ENCODE assay signal across 14 cellular contexts in the genomic region with DNA sequence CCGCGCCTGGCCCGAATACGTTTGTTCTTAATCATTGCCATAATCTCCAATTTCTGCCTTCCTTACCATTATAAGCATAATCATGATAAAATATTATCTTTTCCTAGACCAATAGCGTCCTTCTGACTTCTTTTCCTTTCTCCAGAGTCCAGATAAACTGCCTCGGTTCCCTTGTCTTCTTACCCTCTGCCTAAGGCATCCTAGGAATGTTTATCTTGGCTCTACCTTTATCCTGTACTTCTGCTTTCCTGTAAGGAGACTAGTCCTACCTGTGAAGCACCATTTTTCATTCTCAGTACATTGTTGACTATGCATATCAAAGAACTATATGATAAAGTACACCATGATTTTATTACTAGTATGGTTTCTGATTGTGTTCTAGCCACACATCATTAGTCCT. TPM values are rescaled to one million over a fixed set of nuclear protein-coding genes. Genes with fewer than 3 reads are reported as not detected.
DNase-seq lines count a peak whose midpoint lies in the region; ATAC-seq, FAIRE-seq and TF ChIP-seq lines count a peak whose summit lies in the region.
"Not testable (repeated sequence)": the region's sequence is repeated elsewhere in the genome, so short reads cannot be mapped to it uniquely, and the experiment has no call there.
"Had no signal": no experiment of that assay in that cellular context is flagged by ENCODE, and none has a peak within 500 bp of the region (broad histone marks: within the 10 kb centered on the region; RNA-seq: fewer than 3 reads in every experiment).

No MANE protein-coding gene starts in this region.

- H4K8ac ChIP-seq in H1 (ENCODE audit: extremely low read depth, insufficient read depth, low read length): not testable (repeated sequence)

- not testable (repeated sequence) for H3K79me1 ChIP-seq in H1 (ENCODE audit: low read depth, low read length)

- H3K4me3 ChIP-seq in H1 (ENCODE audit: extremely low read depth in 1 of 4, insufficient read depth in 2 of 4, low read depth in 3 of 4, low read length in 4 of 4); left lung: not testable (repeated sequence)

- ATAC-seq in left lung: peak; percentile 86

- not testable (repeated sequence) for H2BK12ac ChIP-seq in H1 (ENCODE audit: low read depth, low read length)

- not testable (repeated sequence) for H3K4me2 ChIP-seq in H1 (ENCODE audit: insufficient read depth in 1 of 2, low read depth in 2 of 2, low read length in 2 of 2)

- peak; percentile 76 for DNase-seq in Caki2 (ENCODE audit: low read depth)
- not testable (repeated sequence) for DNase-seq in GM12891 (ENCODE audit: insufficient read length, low spot score); activated CD4-positive, alpha-beta T cell treated with anti-CD3 and anti-CD28 coated beads, Interleukin-2, amount 10 ng/mL, durations not matched to agents 7 days and 5 days; H1 (ENCODE audit: low read depth in 1 of 2, low spot score in 2 of 2); left lung; progenitor cell of endocrine pancreas (ENCODE audit: low spot score, unreplicated experiment); urothelium cell line (ENCODE audit: low spot score)

- POLR2A ChIA-PET in activated CD4-positive, alpha-beta T cell treated with anti-CD3 and anti-CD28 coated beads, Interleukin-2, amount 10 ng/mL, durations not matched to agents 7 days and 5 days (lab: Charles Lee); H1 (lab: Charles Lee; ENCODE audit: partially characterized antibody): not testable (repeated sequence)

- H3K4me1 Mint-ChIP-seq in activated CD4-positive, alpha-beta T cell treated with anti-CD3 and anti-CD28 coated beads, Interleukin-2, amount 10 ng/mL, durations not matched to agents 7 days and 5 days; progenitor cell of endocrine pancreas (ENCODE audit: low read depth): not testable (repeated sequence)

- H3K36me3 Mint-ChIP-seq in activated CD4-positive, alpha-beta T cell treated with anti-CD3 and anti-CD28 coated beads, Interleukin-2, amount 10 ng/mL, durations not matched to agents 7 days and 5 days (ENCODE audit: low read depth); progenitor cell of endocrine pancreas (ENCODE audit: insufficient read depth): not testable (repeated sequence)

- FAIRE-seq in GM12891 (lab: Jason Lieb, UNC): peak; percentile 52
- FAIRE-seq in H1 (lab: Jason Lieb, UNC): peak; percentile 70
- FAIRE-seq in urothelium cell line (lab: Jason Lieb, UNC): peak; percentile 90

- TF ChIP-seq EP300 in H1 (IDR thresholded peaks at IDR 0.05; ENCODE audit: borderline replicate concordance in 1 of 2, low read depth in 2 of 2, low read length in 2 of 2): not testable (repeated sequence)

- peak overlapping the region; percentile 5 for H3K27ac Mint-ChIP-seq in activated CD4-positive, alpha-beta T cell treated with anti-CD3 and anti-CD28 coated beads, Interleukin-2, amount 10 ng/mL, durations not matched to agents 7 days and 5 days
- peak overlapping the region; percentile 65 for H3K27ac Mint-ChIP-seq in progenitor cell of endocrine pancreas

- not testable (repeated sequence) for H3K36me3 ChIP-seq in H1 (ENCODE audit: control insufficient read depth in 2 of 4, insufficient read depth in 4 of 4, low read length in 3 of 4); left lung

- H3K9me3 ChIP-seq in H1 (ENCODE audit: insufficient read depth in 2 of 2, low read depth in 1 of 2, low read length in 1 of 2): not testable (repeated sequence)
- peaks cover 0 to 28% of the 10 kb centered on the region in 2 donors for H3K9me3 ChIP-seq in left lung

- CTCF ChIA-PET in activated CD4-positive, alpha-beta T cell treated with anti-CD3 and anti-CD28 coated beads, Interleukin-2, amount 10 ng/mL, durations not matched to agents 7 days and 5 days (lab: Charles Lee); H1 (lab: Charles Lee; ENCODE audit: partially characterized antibody): not testable (repeated sequence)

- H3K27me3 Mint-ChIP-seq in activated CD4-positive, alpha-beta T cell treated with anti-CD3 and anti-CD28 coated beads, Interleukin-2, amount 10 ng/mL, durations not matched to agents 7 days and 5 days; progenitor cell of endocrine pancreas: not testable (repeated sequence)

- H2AK5ac ChIP-seq in H1 (ENCODE audit: low read depth, low read length): not testable (repeated sequence)

- not testable (repeated sequence) for TF ChIP-seq RAD21 in H1 (IDR thresholded peaks at IDR 0.05 in 1 of 2, conservative IDR thresholded peaks at IDR 0.05 in 1 of 2; ENCODE audit: low read depth in 2 of 2, low read length in 2 of 2)

- not testable (repeated sequence) for H2AFZ ChIP-seq in H1 (ENCODE audit: low read length)

- H3K27me3 ChIP-seq in H1 (replicated peaks in 1 of 4; ENCODE audit: control insufficient read depth in 3 of 4, extremely low read depth in 1 of 4, insufficient read depth in 3 of 4, low read length in 3 of 4); left lung: not testable (repeated sequence)

- 95% methylated on average over 6 of the region's 6 CpGs; no CpG with 5 or more reads in 1 of the 2 experiments for WGBS in H1 (ENCODE audit: extremely low coverage in 1 of 2, insufficient coverage in 1 of 2, insufficient read length in 1 of 2, insufficient replicate concordance in 2 of 2, low coverage in 1 of 2, low lambda C conversion rate in 2 of 2, missing lambda C conversion rate in 1 of 2), 2 experiments

- not testable (repeated sequence) for H3K23me2 ChIP-seq in H1 (ENCODE audit: low read depth, low read length)

- not testable (repeated sequence) for TF ChIP-seq POLR2A in GM12891 (IDR thresholded peaks at IDR 0.05; ENCODE audit: low read depth, low read length); H1 (IDR thresholded peaks at IDR 0.05; ENCODE audit: control extremely low read depth in 1 of 2, low read depth in 2 of 2, low read length in 2 of 2)

- intact Hi-C loops in left lung (cut with DNase I): not testable (repeated sequence)

- H3K9ac ChIP-seq in H1 (replicated peaks in 1 of 4; ENCODE audit: extremely low read depth in 1 of 4, low read depth in 3 of 4, low read length in 3 of 4): not testable (repeated sequence)

- H3K4me1 ChIP-seq in H1 (replicated peaks in 1 of 4; ENCODE audit: control insufficient read depth in 3 of 4, insufficient read depth in 4 of 4, low read length in 3 of 4); left lung: not testable (repeated sequence)

- H3K27ac ChIP-seq in H1 (ENCODE audit: low read depth, low read length); left lung: not testable (repeated sequence)

- not testable (repeated sequence) for H2BK20ac ChIP-seq in H1 (ENCODE audit: low read length)

- H3K4me3 Mint-ChIP-seq in activated CD4-positive, alpha-beta T cell treated with anti-CD3 and anti-CD28 coated beads, Interleukin-2, amount 10 ng/mL, durations not matched to agents 7 days and 5 days; progenitor cell of endocrine pancreas (ENCODE audit: low read depth): not testable (repeated sequence)

- not testable (repeated sequence) for H4K5ac ChIP-seq in H1 (ENCODE audit: insufficient read length, low read depth, low read length)

- H3K9me3 Mint-ChIP-seq in activated CD4-positive, alpha-beta T cell treated with anti-CD3 and anti-CD28 coated beads, Interleukin-2, amount 10 ng/mL, durations not matched to agents 7 days and 5 days; progenitor cell of endocrine pancreas (ENCODE audit: low read depth): not testable (repeated sequence)

- TF ChIP-seq CTCF in H1 (IDR thresholded peaks at IDR 0.05; ENCODE audit: control extremely low read depth in 1 of 3, insufficient read depth in 1 of 3, low read depth in 1 of 3, low read length in 3 of 3); left lung (IDR thresholded peaks at IDR 0.05); progenitor cell of endocrine pancreas (IDR thresholded peaks at IDR 0.05; ENCODE audit: unreplicated experiment): not testable (repeated sequence)

- not testable (repeated sequence) for H2BK120ac ChIP-seq in H1 (replicated peaks; ENCODE audit: low read depth, low read length)

- H3K79me2 ChIP-seq in H1 (ENCODE audit: control insufficient read depth in 1 of 2, insufficient read depth in 2 of 2, low read length in 2 of 2): not testable (repeated sequence)

- H2BK15ac ChIP-seq in H1 (ENCODE audit: low read length): not testable (repeated sequence)

- H3K18ac ChIP-seq in H1 (ENCODE audit: extremely low read depth, low read length): not testable (repeated sequence)

- H4K91ac ChIP-seq in H1 (replicated peaks; ENCODE audit: insufficient read length, low read length): not testable (repeated sequence)

- H2BK5ac ChIP-seq in H1 (ENCODE audit: low read depth, low read length): not testable (repeated sequence)

- not testable (repeated sequence) for H3K56ac ChIP-seq in H1 (replicated peaks; ENCODE audit: insufficient read length, low read depth, low read length)

- in situ Hi-C loops in Caki2 (cut with HindIII; ENCODE audit: low pct_unique_long_range_greater_than_20kb, low sequenced_read_pairs): not testable (repeated sequence)

- not testable (repeated sequence) for H4K20me1 ChIP-seq in H1 (replicated peaks in 1 of 2; ENCODE audit: control insufficient read depth in 1 of 2, insufficient read depth in 2 of 2, low read length in 2 of 2)

- not testable (repeated sequence) for H3K23ac ChIP-seq in H1 (ENCODE audit: insufficient read length)

- not testable (repeated sequence) for H3K4ac ChIP-seq in H1 (replicated peaks; ENCODE audit: insufficient read length, low read depth, low read length)

- not testable (repeated sequence) for H3K14ac ChIP-seq in H1 (ENCODE audit: insufficient read length)

RNA-seq across cellular contexts. Expression of gene CDC14C, which starts 18.7 kb away (rescaled TPM):
- total RNA-seq in Caki2 (2014; rRNA removed; shearing (Covaris generic); ENCODE audit: low replicate concordance): not detected in 2 replicates
- not detected for polyA plus RNA-seq in GM12891 (2012; ENCODE audit: low read depth, missing spikeins)
- total RNA-seq in activated CD4-positive, alpha-beta T cell treated with anti-CD3 and anti-CD28 coated beads, Interleukin-2, amount 10 ng/mL, durations not matched to agents 7 days and 5 days: not detected
- total RNA-seq in H1 (2021; fragmentation: NEBNext Ultra II Directional; extraction: Animal tissue kit (Norgen Biotek cat#: 25700)): not detected in 2 replicates
- 0.09 TPM in 1 of 2 replicates, not detected in the other for polyA plus RNA-seq in H1 (2011; rRNA removed)
- polyA plus RNA-seq in H1 (2011; cell fraction: cytosol; rRNA removed): not detected
- polyA plus RNA-seq in H1 (2011; cell fraction: nucleus; rRNA removed): not detected
- 0.28 TPM in 1 of 4 replicates, not detected in the others for polyA plus RNA-seq in H1 (2012, experiment 1 of 2)
- not detected for polyA plus RNA-seq in H1 (2012, experiment 2 of 2)
- 0.02 TPM for polyA plus RNA-seq in H1 (2013, experiment 1 of 2)
- polyA plus RNA-seq in H1 (2013, experiment 2 of 2): 0.06 TPM
- 0.09 and 0.22 TPM in 2 replicates for polyA minus RNA-seq in H1 (2011; rRNA and poly(A)+ RNA removed)
- polyA minus RNA-seq in H1 (2011; cell fraction: cytosol; rRNA and poly(A)+ RNA removed): not detected
- not detected for polyA minus RNA-seq in H1 (2011; cell fraction: nucleus; rRNA and poly(A)+ RNA removed)
- not detected for total RNA-seq in left lung
- total RNA-seq in progenitor cell of endocrine pancreas: 0.22 TPM in 1 of 2 replicates, not detected in the other
- total RNA-seq: A673; CD4-positive, alpha-beta memory T cell; Daoy; G401; H4 had no signal
- polyA plus RNA-seq: BJ; CD4-positive, alpha-beta memory T cell; GM23248 had no signal
